1 cellular context compared by ENCODE assay signal in the genomic region with DNA sequence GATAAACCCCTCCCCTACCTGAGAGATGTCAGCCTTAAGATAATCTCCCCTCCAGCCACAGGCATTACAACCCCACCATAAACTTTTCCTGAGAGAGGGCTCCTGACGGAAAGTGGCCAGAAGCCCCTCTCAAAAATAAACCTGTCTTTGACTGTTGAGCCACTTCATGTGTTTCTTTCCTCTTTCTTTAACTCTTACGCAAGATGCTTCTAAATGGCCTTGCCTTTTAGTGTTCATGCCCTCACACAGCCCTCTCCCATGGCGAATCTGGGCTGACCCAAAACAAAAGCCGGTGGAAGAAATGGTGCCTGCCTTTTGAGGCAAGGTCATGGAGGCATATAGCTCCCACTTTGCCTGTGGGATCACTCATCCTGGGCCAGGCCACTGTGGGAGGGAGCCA.
TF ChIP-seq lines count a peak whose summit lies in the region.

No MANE protein-coding gene starts in this region.

TF ChIP-seq in IMR-90, 13 proteins besides CTCF, POLR2A, EP300 and RAD21 (continued from another document):
- TF ChIP-seq, protein P1, sequence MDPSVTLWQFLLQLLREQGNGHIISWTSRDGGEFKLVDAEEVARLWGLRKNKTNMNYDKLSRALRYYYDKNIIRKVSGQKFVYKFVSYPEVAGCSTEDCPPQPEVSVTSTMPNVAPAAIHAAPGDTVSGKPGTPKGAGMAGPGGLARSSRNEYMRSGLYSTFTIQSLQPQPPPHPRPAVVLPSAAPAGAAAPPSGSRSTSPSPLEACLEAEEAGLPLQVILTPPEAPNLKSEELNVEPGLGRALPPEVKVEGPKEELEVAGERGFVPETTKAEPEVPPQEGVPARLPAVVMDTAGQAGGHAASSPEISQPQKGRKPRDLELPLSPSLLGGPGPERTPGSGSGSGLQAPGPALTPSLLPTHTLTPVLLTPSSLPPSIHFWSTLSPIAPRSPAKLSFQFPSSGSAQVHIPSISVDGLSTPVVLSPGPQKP (IDR thresholded peaks at IDR 0.05; ENCODE audit: borderline replicate concordance, low read depth, low read length), result no peak
TF ChIP-seq in IMR-90: peak in this region for 1.
